Comparison of ENCODE assay signal across 29 cellular contexts in the genomic region with DNA sequence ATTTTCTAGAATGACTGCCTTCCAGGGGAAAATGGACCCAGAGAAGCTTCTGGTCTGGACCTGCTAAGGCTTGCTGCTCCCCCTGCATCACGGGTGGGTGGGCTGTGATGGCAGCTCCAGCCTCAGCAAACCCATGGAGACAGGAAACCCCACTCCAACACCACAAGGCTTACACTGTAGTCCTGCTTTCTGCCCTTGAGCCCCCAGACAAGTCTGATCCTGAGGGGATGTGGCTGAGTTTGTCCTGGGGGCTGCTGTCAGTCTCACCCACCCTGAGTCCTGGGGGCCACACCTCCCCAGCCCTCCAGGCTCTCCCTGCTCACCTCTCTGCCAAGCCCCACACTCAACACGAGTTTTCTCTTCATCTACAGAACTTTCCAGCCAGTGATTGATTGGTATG.
"Had no signal": no experiment of that assay in that cellular context is flagged by ENCODE, and none has a peak within 500 bp of the region (broad histone marks: within the 10 kb centered on the region; RNA-seq: fewer than 3 reads in every experiment).

No MANE protein-coding gene starts in this region.

- H3K27ac ChIP-seq: ascending aorta, breast epithelium, cardiac muscle cell, coronary artery, dorsolateral prefrontal cortex, foreskin keratinocyte, gastrocnemius medialis, heart left ventricle, WERI-Rb-1 had no signal

- DNase-seq: activated B cell treated with CpG ODN at 0.5 μM for 24 hours; activated CD4-positive, alpha-beta memory T cell treated with anti-CD3 and anti-CD28 coated beads, Interleukin-2, amount 10 ng/mL, durations not matched to agents 7 days and 5 days; activated CD4-positive, alpha-beta T cell treated with anti-CD3 and anti-CD28 coated beads for 48 hours; activated CD4-positive, alpha-beta T cell treated with anti-CD3 and anti-CD28 coated beads, Interleukin-2, amount 50 U/mL, for 4 hours; activated gamma-delta T cell; activated naive CD4-positive, alpha-beta T cell; activated naive CD4-positive, alpha-beta T cell treated with anti-CD3 and anti-CD28 coated beads, Interleukin-2, amount 10 ng/mL, durations not matched to agents 7 days and 5 days; activated naive CD8-positive, alpha-beta T cell treated with anti-CD3 and anti-CD28 coated beads, Interleukin-2, amount 10 ng/mL, durations not matched to agents 7 days and 5 days; activated T-cell treated with anti-CD3 and anti-CD28 coated beads, Interleukin-2, amount 50 U/mL, for 1 hour; activated T-cell treated with anti-CD3 and anti-CD28 coated beads, Interleukin-2, amount 50 U/mL, for 48 hours; central memory CD4-positive, alpha-beta T cell; cerebellar nuclear complex; dorsolateral prefrontal cortex; effector memory CD4-positive, alpha-beta T cell; endodermal cell; foreskin keratinocyte; gastrocnemius medialis; glutamatergic neuron; heart left ventricle; SW 1271; T-cell; T1000; WERI-Rb-1 had no signal

- H3K4me1 ChIP-seq: ascending aorta, breast epithelium, foreskin keratinocyte, gastrocnemius medialis, heart left ventricle had no signal

- H3K9me3 ChIP-seq: ascending aorta, breast epithelium, gastrocnemius medialis, heart left ventricle had no signal

- H3K36me3 ChIP-seq: ascending aorta, breast epithelium, cardiac muscle cell, gastrocnemius medialis, heart left ventricle, WERI-Rb-1 had no signal

- ATAC-seq: activated naive CD4-positive, alpha-beta T cell treated with anti-CD3 and anti-CD28 coated beads, Interleukin-2, amount 50 U/mL, for 72 hours; esophagus mucosa; foreskin keratinocyte; gastrocnemius medialis; heart left ventricle; T-cell had no signal

- H3K27me3 ChIP-seq: ascending aorta, cardiac muscle cell, dorsolateral prefrontal cortex, foreskin keratinocyte, gastrocnemius medialis had no signal

- H3K4me3 ChIP-seq: ascending aorta, breast epithelium, cardiac muscle cell, coronary artery, dorsolateral prefrontal cortex, gastrocnemius medialis, heart left ventricle had no signal
